1 cellular context compared by ENCODE assay signal in genomic region chr2:47008381-47009280, GRCh38.
TF ChIP-seq lines count a peak whose summit lies in the region.

No MANE protein-coding gene starts in this region.

TF ChIP-seq in H1, 55 proteins besides CTCF, POLR2A, EP300 and RAD21 (continued from another document):
- TF ChIP-seq SRF (IDR thresholded peaks at IDR 0.05; ENCODE audit: low read depth, low read length) (peak; percentile 54; the same call in 1 of the 2 replicates), TEAD4 (IDR thresholded peaks at IDR 0.05; ENCODE audit: low read depth, low read length) (0 out of 2 replicates have a peak, but pooled peaks have one; percentile 52)
